In genomic region chr1:111620412-111620971, GRCh38 we compare ENCODE assay signal across 7 cellular contexts. TPM values are rescaled to one million over a fixed set of nuclear protein-coding genes. Genes with fewer than 3 reads are reported as not detected.
DNase-seq lines count a peak whose midpoint lies in the region; ATAC-seq and TF ChIP-seq lines count a peak whose summit lies in the region.

No MANE protein-coding gene starts in this region.

- POLR2A ChIA-PET in SK-N-SH (lab: Yijun Ruan, JAX), result no interaction called here

- H3K4me1 ChIP-seq in SK-N-SH (ENCODE audit: control insufficient read depth in 1 of 2, insufficient read depth in 2 of 2, low read depth in 1 of 2, low read length in 1 of 2) (peaks cover 7 to 13% of the 10 kb centered on the region in 2 experiments; a peak in 3 of 4 replicates), osteoblast (ENCODE audit: insufficient read depth, low read length) (peaks cover 17% of the 10 kb centered on the region)

- peak overlapping the region; percentile 67 to 70; a peak in 3 of 4 replicates for H3K27ac ChIP-seq in SK-N-SH (ENCODE audit: low read depth in 2 of 2, low read length in 1 of 2)
- H3K27ac ChIP-seq in osteoblast (ENCODE audit: low read depth, low read length), result peak overlapping the region; percentile 76

- DNase-seq in GM06990 (ENCODE audit: extremely low read depth, insufficient read length) (no peak), SK-N-SH (no peak), erythroblast (lab: John Stamatoyannopoulos, UW) (peak; percentile 61 to 67), osteoblast (ENCODE audit: insufficient read length, low spot score, missing footprints) (peak; percentile 67), UCSD-AML1 (lab: John Stamatoyannopoulos, UW; ENCODE audit: unreplicated experiment) (no peak), NCI-H187 (lab: John Stamatoyannopoulos, UW) (no peak)

- peak overlapping the region; percentile 54; the same call in 1 of the 2 replicates for H2AFZ ChIP-seq in SK-N-SH (ENCODE audit: low read depth)
- peak overlapping the region; percentile 86 for H2AFZ ChIP-seq in osteoblast (ENCODE audit: low read length)

- H3F3A ChIP-seq in SK-N-SH (replicated peaks; ENCODE audit: insufficient read depth), result peaks cover 6% of the 10 kb centered on the region

- no peaks in the 10 kb centered on the region for H3K9me2 ChIP-seq in SK-N-SH

- CTCF ChIA-PET in SK-N-SH (lab: Yijun Ruan, JAX), result interaction anchor here (0.5 to 1.1 kb wide), 2 partner anchors 9 to 1885 kb away, joined by 3 read pairs; no protein-coding TSS in a partner anchor

- H3K4me2 ChIP-seq in SK-N-SH, result peak overlapping the region; percentile 90
- H3K4me2 ChIP-seq in osteoblast (ENCODE audit: insufficient read depth, low read length), result peak overlapping the region; percentile 85

- H3K36me3 ChIP-seq in GM06990 (ENCODE audit: control insufficient read depth, insufficient read depth, low read length) (no peaks in the 10 kb centered on the region; the same call in 1 of the 2 replicates), SK-N-SH (replicated peaks in 1 of 2; ENCODE audit: control insufficient read depth in 1 of 2, insufficient read depth in 2 of 2, low read length in 1 of 2) (no peaks in the 10 kb centered on the region), osteoblast (ENCODE audit: insufficient read depth, low read length) (no peaks in the 10 kb centered on the region)

- no peak for TF ChIP-seq EP300 in SK-N-SH (IDR thresholded peaks at IDR 0.05; ENCODE audit: borderline replicate concordance in 1 of 2, low read depth in 1 of 2, low read length in 1 of 2)

- no peaks in the 10 kb centered on the region for H3K27me3 ChIP-seq in GM06990 (replicated peaks; ENCODE audit: control insufficient read depth, insufficient read depth, low read length)
- no peaks in the 10 kb centered on the region for H3K27me3 ChIP-seq in SK-N-SH (ENCODE audit: insufficient read depth)
- no peaks in the 10 kb centered on the region for H3K27me3 ChIP-seq in osteoblast (ENCODE audit: insufficient read depth, low read length)

- ATAC-seq in HG02623 (IDR thresholded peaks at IDR 0.05; ENCODE audit: unreplicated experiment), result peak; percentile 6

- peak overlapping the region; percentile 78 for H3K9ac ChIP-seq in SK-N-SH

- H3K79me2 ChIP-seq in SK-N-SH (ENCODE audit: insufficient read depth) (peaks cover 58% of the 10 kb centered on the region), osteoblast (ENCODE audit: insufficient read depth, low read length) (peaks cover 56% of the 10 kb centered on the region)

- H4K20me1 ChIP-seq in SK-N-SH (ENCODE audit: insufficient read depth) (peaks cover 26% of the 10 kb centered on the region), osteoblast (ENCODE audit: insufficient read depth, low read length) (peaks cover 41% of the 10 kb centered on the region)

- TF ChIP-seq CTCF in GM06990 (IDR thresholded peaks at IDR 0.05; ENCODE audit: insufficient read depth, low read length, poor library complexity, severe bottlenecking) (no peak), SK-N-SH (IDR thresholded peaks at IDR 0.05) (no peak), osteoblast (IDR thresholded peaks at IDR 0.05; ENCODE audit: extremely low read depth, low read depth, low read length) (no peak)

- 4% methylated on average over 10 of the region's 15 CpGs for WGBS in SK-N-SH (ENCODE audit: low lambda C conversion rate)

- TF ChIP-seq POLR2A in erythroblast (IDR thresholded peaks at IDR 0.05; ENCODE audit: low read length), result no peak

- no peak for TF ChIP-seq RAD21 in SK-N-SH (IDR thresholded peaks at IDR 0.05; ENCODE audit: low read length)

- peak overlapping the region; percentile 93 for H3K4me3 ChIP-seq in GM06990 (replicated peaks; ENCODE audit: low read depth, low read length)
- peak overlapping the region; percentile 73 to 86 for H3K4me3 ChIP-seq in SK-N-SH (ENCODE audit: low read depth in 2 of 2, low read length in 1 of 2)
- peak overlapping the region; percentile 79 for H3K4me3 ChIP-seq in osteoblast (ENCODE audit: insufficient read depth, low read length)

- H3K9me3 ChIP-seq in SK-N-SH, result no peaks in the 10 kb centered on the region
- H3K9me3 ChIP-seq in osteoblast (ENCODE audit: low read depth, low read length), result no peaks in the 10 kb centered on the region

TF ChIP-seq in SK-N-SH, 30 proteins besides CTCF, POLR2A, EP300 and RAD21:
- TF ChIP-seq FOXJ3 (CRISPR knock-in tag; IDR thresholded peaks at IDR 0.05), result no peak
- TF ChIP-seq, protein P1, sequence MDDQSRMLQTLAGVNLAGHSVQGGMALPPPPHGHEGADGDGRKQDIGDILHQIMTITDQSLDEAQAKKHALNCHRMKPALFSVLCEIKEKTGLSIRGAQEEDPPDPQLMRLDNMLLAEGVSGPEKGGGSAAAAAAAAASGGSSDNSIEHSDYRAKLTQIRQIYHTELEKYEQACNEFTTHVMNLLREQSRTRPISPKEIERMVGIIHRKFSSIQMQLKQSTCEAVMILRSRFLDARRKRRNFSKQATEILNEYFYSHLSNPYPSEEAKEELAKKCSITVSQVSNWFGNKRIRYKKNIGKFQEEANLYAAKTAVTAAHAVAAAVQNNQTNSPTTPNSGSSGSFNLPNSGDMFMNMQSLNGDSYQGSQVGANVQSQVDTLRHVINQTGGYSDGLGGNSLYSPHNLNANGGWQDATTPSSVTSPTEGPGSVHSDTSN (IDR thresholded peaks at IDR 0.05), result no peak
- peak; percentile 78 for TF ChIP-seq MAX (IDR thresholded peaks at IDR 0.05; ENCODE audit: low read depth)
- no peak for TF ChIP-seq TEAD4 (IDR thresholded peaks at IDR 0.05; ENCODE audit: borderline replicate concordance, insufficient read depth)
- TF ChIP-seq YY1 (IDR thresholded peaks at IDR 0.05; ENCODE audit: low read depth), result no peak
- TF ChIP-seq MXI1 (IDR thresholded peaks at IDR 0.05; ENCODE audit: low read depth, low read length), result 0 out of 2 replicates have a peak, but pooled peaks have one; percentile 57

RNA-seq across cellular contexts. Expression of gene RAP1A, which starts 0.9 kb away (rescaled TPM):
- polyA plus RNA-seq in SK-N-SH (2012; rRNA removed), result 17.7 and 19.8 TPM in 2 replicates
- polyA plus RNA-seq in SK-N-SH (2012; cell fraction: cytosol; rRNA removed), result 33.1 and 48.0 TPM in 2 replicates
- 3.8 and 6.7 TPM in 2 replicates for polyA plus RNA-seq in SK-N-SH (2012; cell fraction: nucleus; rRNA removed)
- 17.0 and 19.7 TPM in 2 replicates for total RNA-seq in osteoblast

Comparison
In these comparisons a context has a peak if more than half of its experiments do, and no peak if none do; other contexts are left out.
1. DNase-seq: peak in erythroblast (2 of 2) and osteoblast (single experiment); none in GM06990 (single experiment), SK-N-SH (single experiment), UCSD-AML1 (single experiment) and NCI-H187 (0 of 2).
2. Peak in every context shown above with its lines, with median percentiles within 50 percentile points of each other: H3K4me3 ChIP-seq.